ENCODE assay signal across 31 cellular contexts in the genomic region with DNA sequence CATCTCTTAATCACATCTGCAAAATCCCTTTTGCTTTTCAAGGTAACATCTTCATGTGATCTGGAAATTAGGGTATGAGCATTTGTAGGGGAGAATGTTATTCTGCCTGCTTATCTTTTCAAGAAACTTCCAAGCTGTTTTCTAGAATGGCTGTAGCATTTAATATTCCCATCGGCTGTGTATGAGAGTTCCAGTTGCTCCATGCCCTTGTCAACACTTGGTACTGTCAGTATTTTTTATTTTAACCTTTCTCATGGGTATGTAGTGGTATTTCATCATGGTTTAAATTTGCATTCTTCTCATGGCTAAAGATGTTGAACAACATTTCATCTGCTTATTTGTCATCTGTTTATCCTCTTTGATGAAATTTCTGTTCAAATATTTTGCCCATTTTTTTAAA.
"Had no signal": no experiment of that assay in that cellular context is flagged by ENCODE, and none has a peak within 500 bp of the region (broad histone marks: within the 10 kb centered on the region; RNA-seq: fewer than 3 reads in every experiment).

No MANE protein-coding gene starts in this region.

- H3K4me1 ChIP-seq: body of pancreas, breast epithelium had no signal

- H3K36me3 ChIP-seq: brain microvascular endothelial cell had no signal

- H3K27me3 ChIP-seq: body of pancreas, brain microvascular endothelial cell, breast epithelium had no signal

- H3K9me3 ChIP-seq: body of pancreas had no signal

- H3K4me3 ChIP-seq: body of pancreas, breast epithelium had no signal

- DNase-seq: activated B cell treated with CpG ODN at 0.5 μM for 24 hours; activated CD4-positive, alpha-beta memory T cell treated with anti-CD3 and anti-CD28 coated beads for 36 hours; activated CD4-positive, alpha-beta T cell treated with anti-CD3 and anti-CD28 coated beads for 4 hours; activated CD4-positive, alpha-beta T cell treated with anti-CD3 and anti-CD28 coated beads, Interleukin-2, amount 50 U/mL, for 1 hour; activated CD4-positive, alpha-beta T cell treated with anti-CD3 and anti-CD28 coated beads, Interleukin-2, amount 50 U/mL, for 4 hours; activated CD4-positive, CD25-positive, alpha-beta regulatory T cell treated with anti-CD3 and anti-CD28 coated beads, Interleukin-2, amount 50 U/mL, for 72 hours; activated CD8-positive, alpha-beta memory T cell treated with anti-CD3 and anti-CD28 coated beads, Interleukin-2, amount 50 U/mL, for 4 hours; activated CD8-positive, alpha-beta T cell treated with anti-CD3 and anti-CD28 coated beads for 36 hours; activated effector memory CD4-positive, alpha-beta T cell treated with anti-CD3 and anti-CD28 coated beads, Interleukin-2, amount 50 U/mL, for 16 hours; activated gamma-delta T cell treated with Interleukin-2 at 50 U/mL for 16 hours; activated naive CD4-positive, alpha-beta T cell; activated naive CD4-positive, alpha-beta T cell treated with anti-CD3 and anti-CD28 coated beads for 36 hours; activated naive CD4-positive, alpha-beta T cell treated with anti-CD3 and anti-CD28 coated beads, Interleukin-2, amount 50 U/mL, for 16 hours; activated naive CD8-positive, alpha-beta T cell treated with anti-CD3 and anti-CD28 coated beads for 36 hours; activated T-cell treated with anti-CD3 and anti-CD28 coated beads for 4 hours; activated T-cell treated with anti-CD3 and anti-CD28 coated beads, Interleukin-2, amount 50 U/mL, for 24 hours; activated T-cell treated with anti-CD3 and anti-CD28 coated beads, Interleukin-2, amount 50 U/mL, for 48 hours; amygdala; anterior cingulate cortex; body of pancreas; brain microvascular endothelial cell; central memory CD4-positive, alpha-beta T cell; T-helper 2 cell; T-helper 9 cell had no signal

- H3K27ac ChIP-seq: body of pancreas, brain microvascular endothelial cell, breast epithelium, VCaP had no signal

- FAIRE-seq: astrocyte, colon, TTC549 had no signal

- ATAC-seq: activated CD8-positive, alpha-beta T cell treated with anti-CD3 and anti-CD28 coated beads for 36 hours; activated naive CD4-positive, alpha-beta T cell treated with anti-CD3 and anti-CD28 coated beads, Interleukin-2, amount 50 U/mL, for 72 hours; activated T-helper 17 cell treated with anti-CD3 and anti-CD28 coated beads, Interleukin-2, amount 50 U/mL, for 72 hours; body of pancreas had no signal
